In the genomic region with DNA sequence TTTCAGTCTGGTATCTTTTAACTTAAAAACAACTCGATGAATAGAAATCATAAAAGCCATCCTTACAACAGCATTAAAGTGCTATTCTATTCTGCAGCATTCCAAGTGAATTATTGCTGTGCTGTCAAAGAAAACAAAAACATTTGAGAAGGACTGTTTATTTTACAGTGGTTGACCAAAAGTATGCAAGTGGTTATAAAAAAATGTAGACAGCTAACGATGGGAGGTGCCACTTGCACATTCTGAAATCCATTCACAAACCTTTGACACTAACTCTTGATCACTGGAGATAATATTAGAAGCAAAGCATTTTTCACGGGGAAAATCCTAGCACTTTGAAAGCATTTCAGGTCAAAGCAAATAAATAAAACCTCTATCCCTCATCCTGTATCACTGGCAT, we compare ENCODE assay signal across 12 cellular contexts. TPM values are rescaled to one million over a fixed set of nuclear protein-coding genes. Genes with fewer than 3 reads are reported as not detected.
DNase-seq lines count a peak whose midpoint lies in the region; ATAC-seq, FAIRE-seq and TF ChIP-seq lines count a peak whose summit lies in the region.
"Had no signal": no experiment of that assay in that cellular context is flagged by ENCODE, and none has a peak within 500 bp of the region (broad histone marks: within the 10 kb centered on the region; RNA-seq: fewer than 3 reads in every experiment).

No MANE protein-coding gene starts in this region.

- DNase-seq in Daoy (ENCODE audit: low read depth) (peak; percentile 75), PC-3 (peak; percentile 65), non-pigmented ciliary epithelial cell (ENCODE audit: low read depth) (peak; percentile 85), NCI-H2171 (lab: John Stamatoyannopoulos, UW) (no peak), T-helper 17 cell (no peak)
- DNase-seq: activated naive CD8-positive, alpha-beta T cell treated with anti-CD3 and anti-CD28 coated beads, Interleukin-2, amount 50 U/mL, for 24 hours; gastrocnemius medialis; lower lobe of right lung had no signal

- POLR2A ChIA-PET in PC-3 (lab: Charles Lee; ENCODE audit: unreplicated experiment): no interaction called here

- H3K4me2 ChIP-seq in PC-3 (ENCODE audit: low read length): no peak overlapping the region

- H3F3A ChIP-seq in PC-3 (ENCODE audit: low read length, unreplicated experiment): peaks cover 58% of the 10 kb centered on the region

- peaks cover 64% of the 10 kb centered on the region for H3K27me3 Mint-ChIP-seq in T-helper 17 cell

- CTCF ChIA-PET in PC-3 (lab: Charles Lee): no interaction called here

- no peak for TF ChIP-seq CTCF in PC-3 (conservative IDR thresholded peaks at IDR 0.05; ENCODE audit: low read depth, low read length)

- H3K9me3 ChIP-seq in PC-3 (ENCODE audit: low read length): no peaks in the 10 kb centered on the region
- no peaks in the 10 kb centered on the region for H3K9me3 ChIP-seq in T-helper 17 cell (ENCODE audit: control insufficient read depth, low read length, poor library complexity, severe bottlenecking)
- H3K9me3 ChIP-seq: gastrocnemius medialis, lower lobe of right lung had no signal

- no TSS peak for BruUV-seq in PC-3 (replicated peaks; lab: Mats Ljungman, UMichigan)

- no peaks in the 10 kb centered on the region for H3K9me2 ChIP-seq in PC-3 (replicated peaks; ENCODE audit: low read length)

- no peak overlapping the region for H3K27ac Mint-ChIP-seq in T-helper 17 cell
- H3K27ac Mint-ChIP-seq: activated naive CD8-positive, alpha-beta T cell treated with anti-CD3 and anti-CD28 coated beads, Interleukin-2, amount 50 U/mL, for 24 hours had no signal

- no peak overlapping the region for H2AFZ ChIP-seq in PC-3 (ENCODE audit: low read length)

- H3K36me3 Mint-ChIP-seq in T-helper 17 cell (ENCODE audit: low read depth): no peaks in the 10 kb centered on the region

- H3K9ac ChIP-seq in PC-3 (ENCODE audit: low read length): no peak overlapping the region

- H3K79me2 ChIP-seq in PC-3 (ENCODE audit: low read length): peaks cover 98% of the 10 kb centered on the region

- no peaks in the 10 kb centered on the region for H3K4me1 Mint-ChIP-seq in T-helper 17 cell

- ATAC-seq in PC-3 (0 out of 2 replicates have a peak, but pooled peaks have one; percentile 6), GM21737 (IDR thresholded peaks at IDR 0.05; ENCODE audit: unreplicated experiment) (no peak), T-helper 17 cell (no peak)
- ATAC-seq in activated CD4-positive, CD25-positive, alpha-beta regulatory T cell treated with anti-CD3 and anti-CD28 coated beads, Interleukin-2, amount 50 U/mL, for 24 hours: no peak
- ATAC-seq: activated naive CD8-positive, alpha-beta T cell treated with anti-CD3 and anti-CD28 coated beads, Interleukin-2, amount 50 U/mL, for 24 hours; gastrocnemius medialis; lower lobe of right lung had no signal

- FAIRE-seq in endometrium (lab: Jason Lieb, UNC): peak; percentile 72

- no peaks in the 10 kb centered on the region for H3K27me3 ChIP-seq in PC-3 (ENCODE audit: low read length)
- H3K27me3 ChIP-seq: gastrocnemius medialis had no signal

- intact Hi-C loops in PC-3 (cut with micrococcal nuclease): loop anchor here (5.0 kb wide), 3 partner anchors 43 to 573 kb away; no protein-coding TSS in a partner anchor

- H4K20me1 ChIP-seq in PC-3 (ENCODE audit: low read length): peaks cover 86% of the 10 kb centered on the region

- peaks cover 79% of the 10 kb centered on the region for H3K36me3 ChIP-seq in PC-3 (ENCODE audit: low read depth, low read length)
- H3K36me3 ChIP-seq: gastrocnemius medialis, lower lobe of right lung had no signal

- peaks cover 61% of the 10 kb centered on the region for H3K4me1 ChIP-seq in PC-3 (ENCODE audit: insufficient read depth, low read length)

- H3K4me3 ChIP-seq in PC-3 (ENCODE audit: low read length): no peak overlapping the region
- H3K4me3 ChIP-seq: gastrocnemius medialis, lower lobe of right lung had no signal

- H3K4me3 Mint-ChIP-seq in T-helper 17 cell: no peak overlapping the region
- H3K4me3 Mint-ChIP-seq: activated naive CD8-positive, alpha-beta T cell treated with anti-CD3 and anti-CD28 coated beads, Interleukin-2, amount 50 U/mL, for 24 hours had no signal

- H3K27ac ChIP-seq in PC-3 (ENCODE audit: low read length): peak overlapping the region; percentile 6
- H3K27ac ChIP-seq: gastrocnemius medialis, lower lobe of right lung had no signal

RNA-seq across cellular contexts. Expression of gene HMGA2, which starts 55.6 kb away (rescaled TPM):
- 67.7 and 88.0 TPM in 2 replicates for total RNA-seq in Daoy (2014; rRNA removed; shearing (Covaris generic))
- total RNA-seq in PC-3 (2014; rRNA removed): 159 and 171 TPM in 2 replicates
- total RNA-seq in T-helper 17 cell: not detected
- total RNA-seq: lower lobe of right lung; T-helper 2 cell treated with Interferon-gamma antibody and Interleukin-4, amounts not matched to agents 100 ng/mL and 5 ng/mL, for 36 hours had no signal

Comparison
In these comparisons a context has a peak if more than half of its experiments do, and no peak if none do; other contexts are left out.
1. DNase-seq: peak in Daoy (single experiment), PC-3 (single experiment) and non-pigmented ciliary epithelial cell (single experiment); none in NCI-H2171 (single experiment) and T-helper 17 cell (0 of 3).
2. RNA of gene HMGA2, which starts 55.6 kb away (total RNA-seq): 159 to 171 TPM in PC-3 and 67.7 to 88.0 TPM in Daoy; not detected in T-helper 17 cell; every median in the first group is over 10 times any median in the second.